In genomic region chr5:1827410-1828397, GRCh38 we compare ENCODE assay signal across 13 cellular contexts. TPM values are rescaled to one million over a fixed set of nuclear protein-coding genes. Genes with fewer than 3 reads are reported as not detected.
DNase-seq lines count a peak whose midpoint lies in the region; ATAC-seq and TF ChIP-seq lines count a peak whose summit lies in the region.
"Had no signal": no experiment of that assay in that cellular context is flagged by ENCODE, and none has a peak within 500 bp of the region (broad histone marks: within the 10 kb centered on the region; RNA-seq: fewer than 3 reads in every experiment).

No MANE protein-coding gene starts in this region.

- ATAC-seq in foreskin keratinocyte (peak; percentile 74), HG03097 (IDR thresholded peaks at IDR 0.05; ENCODE audit: low FRiP score, unreplicated experiment) (no peak), HG03520 (IDR thresholded peaks at IDR 0.05; ENCODE audit: unreplicated experiment) (no peak), GM19324 (IDR thresholded peaks at IDR 0.05; ENCODE audit: low FRiP score, unreplicated experiment) (no peak)
- ATAC-seq in stimulated activated effector memory CD8-positive, alpha-beta T cell treated with anti-CD3 and anti-CD28 coated beads, Interleukin-12 subunit alpha, Interleukin-12 subunit beta, amount 100 ng/mL, for 72 hours, result peak; percentile 40

- H3K9me3 Mint-ChIP-seq in stimulated activated effector memory CD8-positive, alpha-beta T cell treated with anti-CD3 and anti-CD28 coated beads, Interleukin-12 subunit alpha, Interleukin-12 subunit beta, amount 100 ng/mL, for 72 hours, result no peaks in the 10 kb centered on the region

- peak overlapping the region; percentile 13; the same call in 1 of the 2 replicates for H3K4me3 ChIP-seq in SK-N-MC
- H3K4me3 ChIP-seq: right lobe of liver had no signal

- TF ChIP-seq CTCF in foreskin keratinocyte (conservative IDR thresholded peaks at IDR 0.05), result no peak

- no peaks in the 10 kb centered on the region for H3K4me1 ChIP-seq in foreskin keratinocyte
- H3K4me1 ChIP-seq: right lobe of liver had no signal

- H3K36me3 ChIP-seq in SK-N-MC (ENCODE audit: insufficient read depth, low read length), result no peaks in the 10 kb centered on the region
- H3K36me3 ChIP-seq: right lobe of liver had no signal

- H3K27ac ChIP-seq in SK-N-MC, result no peak overlapping the region
- no peak overlapping the region for H3K27ac ChIP-seq in foreskin keratinocyte
- H3K27ac ChIP-seq: right lobe of liver had no signal

- no peak overlapping the region for H3K9ac ChIP-seq in SK-N-MC (ENCODE audit: insufficient read length)

- no peak overlapping the region for H3K27ac Mint-ChIP-seq in stimulated activated effector memory CD8-positive, alpha-beta T cell treated with anti-CD3 and anti-CD28 coated beads, Interleukin-12 subunit alpha, Interleukin-12 subunit beta, amount 100 ng/mL, for 72 hours

- H3K36me3 Mint-ChIP-seq in stimulated activated effector memory CD8-positive, alpha-beta T cell treated with anti-CD3 and anti-CD28 coated beads, Interleukin-12 subunit alpha, Interleukin-12 subunit beta, amount 100 ng/mL, for 72 hours, result peaks cover 6% of the 10 kb centered on the region

- DNase-seq in activated effector memory CD4-positive, alpha-beta T cell treated with anti-CD3 and anti-CD28 coated beads, Interleukin-2, amount 50 U/mL, for 16 hours, result peak; percentile 60
- no peak for DNase-seq in activated effector memory CD4-positive, alpha-beta T cell treated with Interleukin-2 at 50 U/mL for 16 hours
- DNase-seq in SK-N-MC (ENCODE audit: low read depth, low spot score), result no peak
- DNase-seq in foreskin keratinocyte, result no peak
- no peak for DNase-seq in stimulated activated effector memory CD8-positive, alpha-beta T cell treated with anti-CD3 and anti-CD28 coated beads, Interleukin-12 subunit alpha, Interleukin-12 subunit beta, amount 100 ng/mL, for 72 hours (ENCODE audit: low spot score in 2 of 2)
- DNase-seq: GOT3 had no signal

- H3K9me3 ChIP-seq in SK-N-MC (ENCODE audit: low read depth, low read length), result no peaks in the 10 kb centered on the region
- H3K9me3 ChIP-seq: right lobe of liver had no signal

- H3K4me1 Mint-ChIP-seq in stimulated activated effector memory CD8-positive, alpha-beta T cell treated with anti-CD3 and anti-CD28 coated beads, Interleukin-12 subunit alpha, Interleukin-12 subunit beta, amount 100 ng/mL, for 72 hours, result no peaks in the 10 kb centered on the region

- H3K4me3 Mint-ChIP-seq in stimulated activated effector memory CD8-positive, alpha-beta T cell treated with anti-CD3 and anti-CD28 coated beads, Interleukin-12 subunit alpha, Interleukin-12 subunit beta, amount 100 ng/mL, for 72 hours, result no peak overlapping the region

- H3K27me3 ChIP-seq in foreskin keratinocyte, result no peaks in the 10 kb centered on the region
- H3K27me3 ChIP-seq: right lobe of liver had no signal

RNA-seq across cellular contexts. Expression of gene NDUFS6, which starts 26.5 kb away (rescaled TPM):
- total RNA-seq in foreskin keratinocyte, result 68.2 and 84.6 TPM in 2 replicates
- polyA plus RNA-seq in foreskin keratinocyte, result 154 and 160 TPM in 2 replicates

RNA-seq across cellular contexts. Expression of gene MRPL36, which starts 28.1 kb away (rescaled TPM):
- total RNA-seq in foreskin keratinocyte, result 65.3 and 73.6 TPM in 2 replicates
- polyA plus RNA-seq in foreskin keratinocyte, result 102 and 104 TPM in 2 replicates

RNA-seq across cellular contexts. Expression of gene IRX4, which starts 55.0 kb away (rescaled TPM):
- 20.3 and 26.4 TPM in 2 replicates for total RNA-seq in foreskin keratinocyte
- 22.0 and 32.8 TPM in 2 replicates for polyA plus RNA-seq in foreskin keratinocyte
- total RNA-seq: endothelial cell of umbilical vein; right lobe of liver; T-helper 2 cell treated with Interferon-gamma antibody and Interleukin-4, amounts not matched to agents 100 ng/mL and 5 ng/mL, for 36 hours had no signal
- polyA plus RNA-seq: AG04450, endothelial cell of umbilical vein had no signal

Comparison
In these comparisons a context has a peak if more than half of its experiments do, and no peak if none do; other contexts are left out.
1. ATAC-seq: peak in foreskin keratinocyte (single experiment) and stimulated activated effector memory CD8-positive, alpha-beta T cell treated with anti-CD3 and anti-CD28 coated beads, Interleukin-12 subunit alpha, Interleukin-12 subunit beta, amount 100 ng/mL, for 72 hours (single experiment); none in HG03097 (single experiment), HG03520 (single experiment) and GM19324 (single experiment).